In the genomic region with DNA sequence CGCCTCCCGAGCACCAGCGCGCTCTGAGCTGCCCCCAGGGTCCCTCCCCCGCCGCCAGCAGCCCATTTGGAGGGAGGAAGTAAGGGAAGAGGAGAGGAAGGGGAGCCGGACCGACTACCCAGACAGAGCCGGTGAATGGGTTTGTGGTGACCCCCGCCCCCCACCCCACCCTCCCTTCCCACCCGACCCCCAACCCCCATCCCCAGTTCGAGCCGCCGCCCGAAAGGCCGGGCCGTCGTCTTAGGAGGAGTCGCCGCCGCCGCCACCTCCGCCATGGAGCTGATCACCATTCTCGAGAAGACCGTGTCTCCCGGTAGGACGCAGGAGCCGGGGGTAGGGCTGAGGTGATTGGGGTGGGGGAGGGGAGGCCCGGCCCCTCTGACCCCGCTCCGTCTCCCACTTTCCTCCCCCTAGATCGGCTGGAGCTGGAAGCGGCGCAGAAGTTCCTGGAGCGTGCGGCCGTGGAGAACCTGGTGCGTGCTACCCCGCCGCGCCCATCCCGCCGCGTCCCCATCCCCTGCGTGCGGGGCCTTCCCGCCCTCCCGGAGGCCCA, we compare ENCODE assay signal across 8 cellular contexts. TPM values are rescaled to one million over a fixed set of nuclear protein-coding genes. Genes with fewer than 3 reads are reported as not detected.
DNase-seq lines count a peak whose midpoint lies in the region; ATAC-seq and TF ChIP-seq lines count a peak whose summit lies in the region.

No MANE protein-coding gene starts in this region.

- H3K36me3 ChIP-seq in IMR-90 (ENCODE audit: control insufficient read depth, insufficient read depth, low read length) (peaks cover 19% of the 10 kb centered on the region), iPS DF 6.9 (ENCODE audit: control insufficient read depth, insufficient read depth, low read length) (peaks cover 14% of the 10 kb centered on the region; the same call in 1 of the 2 replicates)

- intact Hi-C loops in IMR-90 (cut with micrococcal nuclease), result loop anchor here (2.0 to 5.0 kb wide), 2 partner anchors 27 to 147 kb away; no protein-coding TSS in a partner anchor

- BruUV-seq in IMR-90 (replicated peaks; lab: Mats Ljungman, UMichigan), result no TSS peak

- H3K9ac ChIP-seq in IMR-90 (ENCODE audit: low read depth, low read length), result peak overlapping the region; percentile 91

- peak; percentile 69 for TF ChIP-seq POLR2A in IMR-90 (IDR thresholded peaks at IDR 0.05; ENCODE audit: low read depth, low read length)

- H4K5ac ChIP-seq in IMR-90 (ENCODE audit: low read depth, low read length), result no peak overlapping the region

- DNase-seq in DMS53 treated with DMSO at 0.1 percent for 48 hours (lab: John Stamatoyannopoulos, UW; ENCODE audit: unreplicated experiment) (peak; percentile 67), DMS53 (lab: John Stamatoyannopoulos, UW) (no peak), IMR-90 (no peak), iPS DF 6.9 (ENCODE audit: low read depth, low spot score) (no peak), NCI-H69 (lab: John Stamatoyannopoulos, UW) (no peak)
- DNase-seq in activated naive CD4-positive, alpha-beta T cell treated with anti-CD3 and anti-CD28 coated beads, Interleukin-2, amount 10 ng/mL, durations not matched to agents 7 days and 5 days, result no peak
- peak; percentile 64 for DNase-seq in stimulated activated CD8-positive, alpha-beta memory T cell treated with anti-CD3 and anti-CD28 coated beads, Interleukin-4, amount 100 ng/mL, for 48 hours

- no peak overlapping the region for H3K23ac ChIP-seq in IMR-90 (ENCODE audit: low read depth, low read length)

- peak overlapping the region; percentile 86 for H3K4ac ChIP-seq in IMR-90 (ENCODE audit: low read depth, low read length)

- no peak overlapping the region for H2BK20ac ChIP-seq in IMR-90 (ENCODE audit: low read depth, low read length)

- H3K14ac ChIP-seq in IMR-90 (replicated peaks; ENCODE audit: low read depth, low read length), result peak overlapping the region; percentile 65; the same call in 1 of the 2 replicates

- H3K56ac ChIP-seq in IMR-90 (ENCODE audit: extremely low read depth, insufficient read depth, low read length), result peak overlapping the region; percentile 71

- no peak for TF ChIP-seq CTCF in IMR-90 (conservative IDR thresholded peaks at IDR 0.05; ENCODE audit: low read depth, low read length)

- peaks cover 12% of the 10 kb centered on the region for H3K27me3 Mint-ChIP-seq in activated naive CD4-positive, alpha-beta T cell treated with anti-CD3 and anti-CD28 coated beads, Interleukin-2, amount 10 ng/mL, durations not matched to agents 7 days and 5 days

- peak overlapping the region; percentile 83 for H4K91ac ChIP-seq in IMR-90 (ENCODE audit: insufficient read depth, low read depth, low read length)

- peaks cover 34% of the 10 kb centered on the region for H4K20me1 ChIP-seq in IMR-90 (ENCODE audit: insufficient read depth, low read length)

- H2AK9ac ChIP-seq in IMR-90 (replicated peaks; ENCODE audit: low read depth, low read length, poor library complexity), result peak overlapping the region; percentile 99

- peak overlapping the region; percentile 93 for H2AK5ac ChIP-seq in IMR-90 (ENCODE audit: low read depth, low read length)

- peaks cover 44% of the 10 kb centered on the region for H3K36me3 Mint-ChIP-seq in activated naive CD4-positive, alpha-beta T cell treated with anti-CD3 and anti-CD28 coated beads, Interleukin-2, amount 10 ng/mL, durations not matched to agents 7 days and 5 days

- H3K27me3 ChIP-seq in IMR-90 (ENCODE audit: control insufficient read depth, insufficient read depth, low read length) (no peaks in the 10 kb centered on the region), iPS DF 6.9 (ENCODE audit: control insufficient read depth, insufficient read depth, low read length) (no peaks in the 10 kb centered on the region; the same call in 1 of the 2 replicates)

- 0 out of 2 replicates have a peak overlapping the region, but pooled peaks have one; percentile 49 for H2BK120ac ChIP-seq in IMR-90 (ENCODE audit: low read depth, low read length)

- peaks cover 9% of the 10 kb centered on the region; the same call in 1 of the 2 replicates for H3K9me1 ChIP-seq in IMR-90 (ENCODE audit: insufficient read depth, low read length)

- H2BK5ac ChIP-seq in IMR-90 (ENCODE audit: low read depth, low read length, poor library complexity, severe bottlenecking), result peak overlapping the region; percentile 91

- peak overlapping the region; percentile 84 for H3K4me3 Mint-ChIP-seq in activated naive CD4-positive, alpha-beta T cell treated with anti-CD3 and anti-CD28 coated beads, Interleukin-2, amount 10 ng/mL, durations not matched to agents 7 days and 5 days

- H3K4me3 ChIP-seq in IMR-90 (ENCODE audit: insufficient read depth, low read depth, low read length), result peak overlapping the region; percentile 81
- peak overlapping the region; percentile 99 for H3K4me3 ChIP-seq in iPS DF 6.9 (ENCODE audit: low read length)

- H2BK15ac ChIP-seq in IMR-90 (ENCODE audit: low read depth, low read length), result no peak overlapping the region

- H3K4me1 ChIP-seq in IMR-90 (ENCODE audit: control insufficient read depth, insufficient read depth, low read length), result peaks cover 5% of the 10 kb centered on the region; the same call in 1 of the 2 replicates
- no peaks in the 10 kb centered on the region for H3K4me1 ChIP-seq in iPS DF 6.9 (ENCODE audit: control insufficient read depth, insufficient read depth, low read length)

- POLR2A ChIA-PET in IMR-90 (lab: Charles Lee; ENCODE audit: unreplicated experiment), result no interaction called here

- CTCF ChIA-PET in IMR-90 (lab: Yijun Ruan, JAX), result interaction anchor here (1.0 kb wide), 1 partner anchor 14 kb away, joined by 6 read pairs; no protein-coding TSS in a partner anchor
- CTCF ChIA-PET in activated naive CD4-positive, alpha-beta T cell treated with anti-CD3 and anti-CD28 coated beads, Interleukin-2, amount 10 ng/mL, durations not matched to agents 7 days and 5 days (lab: Charles Lee), result interaction anchor here (0.6 to 2.1 kb wide), 5 partner anchors 12 to 82 kb away, joined by 3 to 9 read pairs (median 3); no protein-coding TSS in a partner anchor

- no peak for TF ChIP-seq RAD21 in IMR-90 (IDR thresholded peaks at IDR 0.05; ENCODE audit: low read length)

- peaks cover 10 to 52% of the 10 kb centered on the region in 2 experiments for H3K79me1 ChIP-seq in IMR-90 (ENCODE audit: low read depth in 1 of 2, low read length in 2 of 2)

- in situ Hi-C loops in IMR-90 (cut with MboI; ENCODE audit: low sequenced_read_pairs), result loop anchor here (10.0 kb wide), 1 partner anchor 505 kb away; no protein-coding TSS in a partner anchor

- H2AFZ ChIP-seq in IMR-90 (replicated peaks; ENCODE audit: low read length, poor library complexity), result peak overlapping the region; percentile 85

- ATAC-seq in IMR-90 (ENCODE audit: low read depth), result peak; percentile 6
- no peak for ATAC-seq in HG03135 (IDR thresholded peaks at IDR 0.05; ENCODE audit: unreplicated experiment)

- no peak overlapping the region; the same call in 1 of the 2 replicates for H3K4me2 ChIP-seq in IMR-90 (ENCODE audit: low read depth, low read length)

- H4K8ac ChIP-seq in IMR-90 (ENCODE audit: low read depth in 2 of 2, low read length in 2 of 2), result peak overlapping the region; percentile 61 to 82; a peak in 3 of 4 replicates

- peak overlapping the region; percentile 96 for H3K27ac Mint-ChIP-seq in activated naive CD4-positive, alpha-beta T cell treated with anti-CD3 and anti-CD28 coated beads, Interleukin-2, amount 10 ng/mL, durations not matched to agents 7 days and 5 days

- H3K9me3 ChIP-seq in IMR-90 (ENCODE audit: control insufficient read depth, insufficient read depth, low read length) (no peaks in the 10 kb centered on the region), iPS DF 6.9 (ENCODE audit: control insufficient read depth, insufficient read depth, low read length) (no peaks in the 10 kb centered on the region)

- H3K27ac ChIP-seq in IMR-90 (ENCODE audit: insufficient read depth, low read length), result peak overlapping the region; percentile 98
- H3K27ac ChIP-seq in iPS DF 6.9 (ENCODE audit: low read length), result no peak overlapping the region

- no peaks in the 10 kb centered on the region for H3K9me3 Mint-ChIP-seq in activated naive CD4-positive, alpha-beta T cell treated with anti-CD3 and anti-CD28 coated beads, Interleukin-2, amount 10 ng/mL, durations not matched to agents 7 days and 5 days

- H3K4me1 Mint-ChIP-seq in activated naive CD4-positive, alpha-beta T cell treated with anti-CD3 and anti-CD28 coated beads, Interleukin-2, amount 10 ng/mL, durations not matched to agents 7 days and 5 days, result peaks cover 62% of the 10 kb centered on the region

- dilution Hi-C loops in IMR-90 (cut with HindIII; ENCODE audit: low sequenced_read_pairs, unreplicated experiment), result no loop called here

- no CpG with 5 or more reads among the region's 48 CpGs for WGBS in IMR-90 (ENCODE audit: extremely low coverage in 2 of 2, insufficient read length in 1 of 2), 2 experiments
- WGBS in iPS DF 6.9 (ENCODE audit: insufficient coverage, insufficient read length), result no CpG with 5 or more reads among the region's 48 CpGs

- no peak overlapping the region for H3K18ac ChIP-seq in IMR-90 (ENCODE audit: low read depth, low read length)

TF ChIP-seq in IMR-90, 13 proteins besides CTCF, POLR2A, EP300 and RAD21 (continues in another document):
- no peak for TF ChIP-seq CEBPB (IDR thresholded peaks at IDR 0.05; ENCODE audit: low read depth, low read length)
- TF ChIP-seq MAFK (IDR thresholded peaks at IDR 0.05; ENCODE audit: low read depth, low read length), result no peak
- no peak for TF ChIP-seq MXI1 (IDR thresholded peaks at IDR 0.05; ENCODE audit: borderline replicate concordance, low read depth, low read length)
- TF ChIP-seq, protein P1, sequence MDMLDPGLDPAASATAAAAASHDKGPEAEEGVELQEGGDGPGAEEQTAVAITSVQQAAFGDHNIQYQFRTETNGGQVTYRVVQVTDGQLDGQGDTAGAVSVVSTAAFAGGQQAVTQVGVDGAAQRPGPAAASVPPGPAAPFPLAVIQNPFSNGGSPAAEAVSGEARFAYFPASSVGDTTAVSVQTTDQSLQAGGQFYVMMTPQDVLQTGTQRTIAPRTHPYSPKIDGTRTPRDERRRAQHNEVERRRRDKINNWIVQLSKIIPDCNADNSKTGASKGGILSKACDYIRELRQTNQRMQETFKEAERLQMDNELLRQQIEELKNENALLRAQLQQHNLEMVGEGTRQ (IDR thresholded peaks at IDR 0.05; ENCODE audit: low read depth, low read length), result no peak
- no peak for TF ChIP-seq SMC3 (IDR thresholded peaks at IDR 0.05; ENCODE audit: low read depth, low read length)
- TF ChIP-seq BHLHE40 (IDR thresholded peaks at IDR 0.05; ENCODE audit: low read depth, low read length), result no peak
- no peak for TF ChIP-seq FOS (IDR thresholded peaks at IDR 0.05; ENCODE audit: low read depth, low read length)
- no peak for TF ChIP-seq RFX5 (IDR thresholded peaks at IDR 0.05; ENCODE audit: low read depth, low read length)

RNA-seq across cellular contexts. Expression of a gene that starts 0.3 kb away (rescaled TPM):
- 659 and 1,082 TPM in 2 replicates for total RNA-seq in IMR-90 (2012; rRNA removed)
- 191 and 206 TPM in 2 replicates for polyA plus RNA-seq in IMR-90 (2012; rRNA removed)
- polyA plus RNA-seq in IMR-90 (2012; cell fraction: cytosol; rRNA removed), result 78.7 and 81.9 TPM in 2 replicates
- 66.4 and 160 TPM in 2 replicates for polyA plus RNA-seq in IMR-90 (2012; cell fraction: nucleus; rRNA removed; ENCODE audit: low replicate concordance)

RNA-seq across cellular contexts. Expression of a gene that starts 43.9 kb away (rescaled TPM):
- total RNA-seq in IMR-90 (2012; rRNA removed), result 3.4 and 3.6 TPM in 2 replicates
- polyA plus RNA-seq in IMR-90 (2012; rRNA removed), result 7.6 and 8.5 TPM in 2 replicates
- polyA plus RNA-seq in IMR-90 (2012; cell fraction: cytosol; rRNA removed), result 2.7 and 7.8 TPM in 2 replicates
- 52.0 and 59.7 TPM in 2 replicates for polyA plus RNA-seq in IMR-90 (2012; cell fraction: nucleus; rRNA removed; ENCODE audit: low replicate concordance)

Comparison
In these comparisons a context has a peak if more than half of its experiments do, and no peak if none do; other contexts are left out.
1. DNase-seq: peak in DMS53 treated with DMSO at 0.1 percent for 48 hours (single experiment) and stimulated activated CD8-positive, alpha-beta memory T cell treated with anti-CD3 and anti-CD28 coated beads, Interleukin-4, amount 100 ng/mL, for 48 hours (single experiment); none in DMS53 (single experiment), IMR-90 (single experiment), activated naive CD4-positive, alpha-beta T cell treated with anti-CD3 and anti-CD28 coated beads, Interleukin-2, amount 10 ng/mL, durations not matched to agents 7 days and 5 days (single experiment), iPS DF 6.9 (single experiment) and NCI-H69 (single experiment).